14 cellular contexts compared by ENCODE assay signal in genomic region chr2:181672255-181673008, GRCh38. TPM values are rescaled to one million over a fixed set of nuclear protein-coding genes. Genes with fewer than 3 reads are reported as not detected.
DNase-seq lines count a peak whose midpoint lies in the region; ATAC-seq and TF ChIP-seq lines count a peak whose summit lies in the region.
"Had no signal": no experiment of that assay in that cellular context is flagged by ENCODE, and none has a peak within 500 bp of the region (broad histone marks: within the 10 kb centered on the region; RNA-seq: fewer than 3 reads in every experiment).

No MANE protein-coding gene starts in this region.

- H3K4me3 ChIP-seq in right atrium auricular region: no peak overlapping the region
- H3K4me3 ChIP-seq: heart right ventricle had no signal

- H3K9me3 ChIP-seq in right atrium auricular region: no peaks in the 10 kb centered on the region
- H3K9me3 ChIP-seq: heart right ventricle had no signal

- peak; percentile 89 for ATAC-seq in GM19043 (IDR thresholded peaks at IDR 0.05; ENCODE audit: low read depth, unreplicated experiment)
- peak; percentile 87 for ATAC-seq in HG02623 (IDR thresholded peaks at IDR 0.05; ENCODE audit: unreplicated experiment)
- peak; percentile 82 for ATAC-seq in HG03354 (IDR thresholded peaks at IDR 0.05; ENCODE audit: poor library complexity, severe bottlenecking, unreplicated experiment)
- no peak for ATAC-seq in esophagus mucosa
- ATAC-seq: heart right ventricle had no signal

- H3K27ac Mint-ChIP-seq in immature natural killer cell: no peak overlapping the region
- H3K27ac Mint-ChIP-seq: HFFc6 had no signal

- H3K27me3 ChIP-seq in right atrium auricular region: no peaks in the 10 kb centered on the region

- DNase-seq in DMS53 treated with DMSO at 0.1 percent for 48 hours (lab: John Stamatoyannopoulos, UW; ENCODE audit: unreplicated experiment) (peak; percentile 61), immature natural killer cell (no peak), right atrium auricular region (ENCODE audit: low spot score) (no peak), SHP77 treated with DMSO at 0.1 percent for 48 hours (lab: John Stamatoyannopoulos, UW) (no peak)
- DNase-seq: activated CD8-positive, alpha-beta memory T cell treated with anti-CD3 and anti-CD28 coated beads for 24 hours; heart right ventricle; HFFc6; mesendoderm; trophoblast cell had no signal

- H3K36me3 ChIP-seq in right atrium auricular region: no peaks in the 10 kb centered on the region
- H3K36me3 ChIP-seq: heart right ventricle had no signal

- no peak for TF ChIP-seq CTCF in right atrium auricular region (IDR thresholded peaks at IDR 0.05)

- peaks cover 5 to 19% (median 6%) of the 10 kb centered on the region in 3 donors for H3K27me3 Mint-ChIP-seq in immature natural killer cell (ENCODE audit: low read depth in 3 of 3)

- no peak overlapping the region for H3K27ac ChIP-seq in right atrium auricular region
- H3K27ac ChIP-seq: heart right ventricle had no signal

- no peaks in the 10 kb centered on the region for H3K4me1 Mint-ChIP-seq in immature natural killer cell

- no peaks in the 10 kb centered on the region for H3K4me1 ChIP-seq in right atrium auricular region
- H3K4me1 ChIP-seq: heart right ventricle had no signal

- H3K9me3 Mint-ChIP-seq in immature natural killer cell: peaks cover 0 to 5% (median 0%) of the 10 kb centered on the region in 6 donors
- H3K9me3 Mint-ChIP-seq: HFFc6 had no signal

- no peak overlapping the region for H3K4me3 Mint-ChIP-seq in immature natural killer cell
- H3K4me3 Mint-ChIP-seq: HFFc6 had no signal

- no peaks in the 10 kb centered on the region for H3K36me3 Mint-ChIP-seq in immature natural killer cell

RNA-seq across cellular contexts. Expression of gene NEUROD1, which starts 7.9 kb away (rescaled TPM):
- not detected for polyA plus RNA-seq in immature natural killer cell
- total RNA-seq in esophagus mucosa (not detected), right atrium auricular region (not detected)
- total RNA-seq: heart right ventricle, HFFc6, renal cortical epithelial cell had no signal
- polyA plus RNA-seq: heart right ventricle had no signal

RNA-seq across cellular contexts. Expression of gene CERKL, which starts 15.5 kb away (rescaled TPM):
- 10 to 100 TPM; 15.5 to 19.6 (median 15.8) TPM for polyA plus RNA-seq in immature natural killer cell
- not detected for total RNA-seq in esophagus mucosa
- not detected for total RNA-seq in right atrium auricular region
- total RNA-seq: heart right ventricle had no signal
- polyA plus RNA-seq: heart right ventricle had no signal
